Comparison of ENCODE assay signal across 7 cellular contexts in the genomic region with DNA sequence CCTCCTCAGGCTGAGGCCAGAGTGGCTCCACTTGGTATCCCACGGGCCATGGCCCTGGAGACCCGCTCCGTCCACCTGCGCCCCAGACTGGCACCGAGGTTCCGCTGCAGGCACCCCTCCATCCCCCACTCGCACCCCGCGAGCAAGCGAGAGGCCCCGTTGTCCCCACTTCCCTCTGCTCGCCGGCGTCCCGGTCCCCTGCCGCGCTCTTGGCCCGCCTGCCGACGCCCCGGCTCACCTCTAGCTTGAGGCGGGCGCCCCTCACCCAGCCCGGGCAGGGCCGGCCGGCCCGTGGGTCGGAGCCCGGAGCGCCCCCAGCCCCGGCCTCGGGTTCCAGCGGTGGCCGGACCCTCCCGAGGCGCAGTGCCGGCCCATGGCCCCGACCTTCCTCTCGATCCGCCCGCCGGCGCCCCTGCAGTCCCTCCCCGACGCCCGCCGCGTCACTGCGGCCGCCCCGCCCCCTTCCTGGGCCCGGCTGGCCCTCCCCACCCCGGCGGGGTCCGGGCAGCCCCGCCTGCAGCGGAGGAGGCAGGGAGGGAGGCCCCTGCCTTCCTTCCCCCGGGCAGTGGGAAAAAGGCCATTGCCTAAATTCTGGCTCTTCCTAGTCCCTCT. TPM values are rescaled to one million over a fixed set of nuclear protein-coding genes. Genes with fewer than 3 reads are reported as not detected.
DNase-seq lines count a peak whose midpoint lies in the region; ATAC-seq and TF ChIP-seq lines count a peak whose summit lies in the region.

A gene (minus strand): TSS at position 414 of the 612 bp plus-strand sequence. CDS start 1,183 bp downstream, outside the sequence.

- DNase-seq in NB4 (ENCODE audit: low read depth) (peak; percentile 88), left colon (peak; percentile 73 to 87)
- DNase-seq in activated CD4-positive, CD25-positive, alpha-beta regulatory T cell treated with anti-CD3 and anti-CD28 coated beads, Interleukin-2, amount 50 U/mL, for 72 hours = peak; percentile 80
- DNase-seq in stimulated activated CD4-positive, alpha-beta T cell treated with anti-CD3 and anti-CD28 coated beads, Interleukin-2, amount 100 ng/mL, for 48 hours = peak; percentile 70 to 75

- intact Hi-C loops in left colon (cut with DNase I, micrococcal nuclease) = loop anchor here in 1 of 2 donors (10.0 kb wide), 1 partner anchor 110 kb away; a partner anchor contains a TSS

- peak within 1 kb of the TSS; percentile 93 for H3K27ac ChIP-seq in cingulate gyrus (ENCODE audit: low read depth, low read length)

- peak within 1 kb of the TSS; percentile 81 for H3K4me3 ChIP-seq in NB4 (ENCODE audit: low read depth, low read length)

- ATAC-seq in left colon = peak; percentile 45
- no peak for ATAC-seq in GM21619 (IDR thresholded peaks at IDR 0.05; ENCODE audit: unreplicated experiment)

- TF ChIP-seq POLR2A in GM15510 (IDR thresholded peaks at IDR 0.05; ENCODE audit: borderline replicate concordance, extremely low read depth, insufficient read length) (peak; percentile 57), NB4 (IDR thresholded peaks at IDR 0.05; ENCODE audit: extremely low read depth, insufficient read length) (peak; percentile 48)

- no peak for TF ChIP-seq CTCF in NB4 (IDR thresholded peaks at IDR 0.05; ENCODE audit: low read depth, low read length)

RNA-seq across cellular contexts. Expression of the gene that starts here (rescaled TPM):
- 100 to 1,000 TPM in 1 of 2 donors, 10 to 100 TPM in 1; 82.0 to 108 TPM for total RNA-seq in left colon
